Comparison of ENCODE assay signal across 18 cellular contexts in genomic region chr5:91288517-91288916, GRCh38.
DNase-seq lines count a peak whose midpoint lies in the region; ATAC-seq and TF ChIP-seq lines count a peak whose summit lies in the region.
"Had no signal": no experiment of that assay in that cellular context is flagged by ENCODE, and none has a peak within 500 bp of the region (broad histone marks: within the 10 kb centered on the region; RNA-seq: fewer than 3 reads in every experiment).

No MANE protein-coding gene starts in this region.

- no peak overlapping the region for H3K4me2 ChIP-seq in mammary epithelial cell (ENCODE audit: insufficient read depth, low read depth, low read length)
- H3K4me2 ChIP-seq in hepatocyte, result no peak overlapping the region

- no peak overlapping the region for H3K27ac Mint-ChIP-seq in nephron progenitor cell
- H3K27ac Mint-ChIP-seq: activated CD4-positive, alpha-beta T cell treated with anti-CD3 and anti-CD28 coated beads, Interleukin-2, amount 10 ng/mL, durations not matched to agents 24 days and 14 days; activated T-helper 2 cell treated with anti-CD3 and anti-CD28 coated beads, Interferon-gamma antibody, Interleukin-2, Interleukin-4, amounts not matched to agents 10 μg/mL and 5 μg/mL and 100 μg/mL, durations not matched to agents 14 hours and 24 hours and 36 hours had no signal

- 94% methylated on average over 2 of the region's 2 CpGs for WGBS in mammary epithelial cell (ENCODE audit: low coverage, missing lambda C conversion rate)
- 82% methylated on average over 2 of the region's 2 CpGs for WGBS in hepatocyte (ENCODE audit: low lambda C conversion rate, missing lambda C conversion rate)
- 77 to 91% methylated on average over 2 of the region's 2 CpGs for WGBS in sigmoid colon, 2 donors

- no peaks in the 10 kb centered on the region for H3K36me3 ChIP-seq in breast epithelium
- H3K36me3 ChIP-seq in mammary epithelial cell (ENCODE audit: insufficient read depth, low read length), result no peaks in the 10 kb centered on the region
- H3K36me3 ChIP-seq in hepatocyte (replicated peaks; ENCODE audit: insufficient read depth, low read depth), result no peaks in the 10 kb centered on the region
- H3K36me3 ChIP-seq in sigmoid colon, result no peaks in the 10 kb centered on the region

- H3K9me3 ChIP-seq in breast epithelium, result peaks cover 0 to 4% of the 10 kb centered on the region in 2 donors
- no peaks in the 10 kb centered on the region for H3K9me3 ChIP-seq in mammary epithelial cell (replicated peaks; ENCODE audit: insufficient read depth, low read length)
- no peaks in the 10 kb centered on the region for H3K9me3 ChIP-seq in hepatocyte (ENCODE audit: low read depth)
- no peaks in the 10 kb centered on the region for H3K9me3 ChIP-seq in sigmoid colon

- DNase-seq in breast epithelium (ENCODE audit: low spot score in 2 of 2), result no peak
- DNase-seq in mammary epithelial cell, result no peak
- no peak for DNase-seq in hepatocyte (ENCODE audit: low spot score)
- peak; percentile 80 for DNase-seq in sigmoid colon
- no peak for DNase-seq in nephron progenitor cell
- DNase-seq in SKM-1 (lab: John Stamatoyannopoulos, UW; ENCODE audit: unreplicated experiment), result no peak
- no peak for DNase-seq in OCI-M2 (lab: John Stamatoyannopoulos, UW; ENCODE audit: unreplicated experiment)
- DNase-seq: activated CD4-positive, alpha-beta T cell treated with anti-CD3 and anti-CD28 coated beads, Interleukin-2, amount 10 ng/mL, durations not matched to agents 24 days and 14 days; caudate nucleus; NCI-H1105; NCI-H2081 treated with DMSO at 0.1 percent for 48 hours; NCI-H446 treated with DMSO at 0.1 percent for 48 hours; stimulated activated CD4-positive, alpha-beta T cell treated with anti-CD3 and anti-CD28 coated beads, Interleukin-12 subunit alpha, Interleukin-12 subunit beta, amount 100 ng/mL, for 4 hours; stimulated activated CD8-positive, alpha-beta memory T cell treated with anti-CD3 and anti-CD28 coated beads, Interleukin-4, amount 100 ng/mL, for 48 hours had no signal

- H3K79me2 ChIP-seq in mammary epithelial cell (ENCODE audit: insufficient read depth, low read length) (no peaks in the 10 kb centered on the region), hepatocyte (no peaks in the 10 kb centered on the region)

- H3K27me3 ChIP-seq in breast epithelium, result no peaks in the 10 kb centered on the region
- no peaks in the 10 kb centered on the region for H3K27me3 ChIP-seq in mammary epithelial cell (ENCODE audit: insufficient read depth, low read length)
- H3K27me3 ChIP-seq in hepatocyte, result no peaks in the 10 kb centered on the region
- no peaks in the 10 kb centered on the region for H3K27me3 ChIP-seq in sigmoid colon

- intact Hi-C loops in breast epithelium (cut with DNase I; ENCODE audit: low total_unique reads), result no loop called here
- intact Hi-C loops in mammary epithelial cell (cut with micrococcal nuclease), result no loop called here
- intact Hi-C loops in sigmoid colon (cut with DNase I), result no loop called here

- CTCF ChIA-PET in mammary epithelial cell (lab: Charles Lee; ENCODE audit: low non-redundant PET), result no interaction called here

- no peaks in the 10 kb centered on the region for H3K9me2 ChIP-seq in hepatocyte (replicated peaks; ENCODE audit: insufficient read depth)

- H3K9me3 Mint-ChIP-seq in nephron progenitor cell, result peaks cover 23% of the 10 kb centered on the region

- H3K4me3 Mint-ChIP-seq in nephron progenitor cell, result no peak overlapping the region
- H3K4me3 Mint-ChIP-seq: activated CD4-positive, alpha-beta T cell treated with anti-CD3 and anti-CD28 coated beads, Interleukin-2, amount 10 ng/mL, durations not matched to agents 24 days and 14 days had no signal

- H3K36me3 Mint-ChIP-seq in nephron progenitor cell (ENCODE audit: low read depth), result peaks cover 6% of the 10 kb centered on the region

- peaks cover 18% of the 10 kb centered on the region for H3K4me1 Mint-ChIP-seq in nephron progenitor cell

- peak overlapping the region; percentile 30 to 51 for H3K27ac ChIP-seq in breast epithelium
- no peak overlapping the region for H3K27ac ChIP-seq in mammary epithelial cell (ENCODE audit: insufficient read depth, low read depth, low read length)
- peak overlapping the region; percentile 28 for H3K27ac ChIP-seq in hepatocyte
- H3K27ac ChIP-seq in sigmoid colon, result peak overlapping the region; percentile 42 to 81 (median 70)
- H3K27ac ChIP-seq: 22Rv1 had no signal

- no peak for ATAC-seq in GM21576 (IDR thresholded peaks at IDR 0.05; ENCODE audit: unreplicated experiment)
- ATAC-seq: left lobe of liver had no signal

- TF ChIP-seq POLR2A in breast epithelium (IDR thresholded peaks at IDR 0.05) (no peak), sigmoid colon (IDR thresholded peaks at IDR 0.05) (no peak)

- no peaks in the 10 kb centered on the region for H4K20me1 ChIP-seq in mammary epithelial cell (ENCODE audit: insufficient read depth, low read length)
- H4K20me1 ChIP-seq in hepatocyte (ENCODE audit: insufficient read depth, poor library complexity, severe bottlenecking), result no peaks in the 10 kb centered on the region

- no peak overlapping the region for H3K4me3 ChIP-seq in breast epithelium
- no peak overlapping the region for H3K4me3 ChIP-seq in mammary epithelial cell (replicated peaks in 1 of 3; ENCODE audit: insufficient read depth in 1 of 3, low read depth in 2 of 3, low read length in 3 of 3)
- no peak overlapping the region for H3K4me3 ChIP-seq in hepatocyte
- no peak overlapping the region for H3K4me3 ChIP-seq in sigmoid colon

- peaks cover 10% of the 10 kb centered on the region for H3K27me3 Mint-ChIP-seq in nephron progenitor cell (ENCODE audit: low read depth, poor library complexity)
- H3K27me3 Mint-ChIP-seq: activated CD4-positive, alpha-beta T cell treated with anti-CD3 and anti-CD28 coated beads, Interleukin-2, amount 10 ng/mL, durations not matched to agents 24 days and 14 days had no signal

- TF ChIP-seq CTCF in breast epithelium (IDR thresholded peaks at IDR 0.05) (no peak), mammary epithelial cell (conservative IDR thresholded peaks at IDR 0.05 in 1 of 2, IDR thresholded peaks at IDR 0.05 in 1 of 2; ENCODE audit: extremely low read depth in 1 of 2, insufficient read depth in 1 of 2, low read depth in 1 of 2, low read length in 2 of 2) (no peak), hepatocyte (IDR thresholded peaks at IDR 0.05; ENCODE audit: poor library complexity) (no peak), sigmoid colon (IDR thresholded peaks at IDR 0.05) (no peak), nephron progenitor cell (IDR thresholded peaks at IDR 0.05) (no peak)

- H3K4me1 ChIP-seq in breast epithelium, result no peaks in the 10 kb centered on the region
- H3K4me1 ChIP-seq in mammary epithelial cell (ENCODE audit: insufficient read depth, low read length), result peaks cover 6% of the 10 kb centered on the region
- H3K4me1 ChIP-seq in hepatocyte (ENCODE audit: insufficient read depth), result no peaks in the 10 kb centered on the region
- peaks cover 0 to 37% (median 24%) of the 10 kb centered on the region in 4 donors for H3K4me1 ChIP-seq in sigmoid colon

- H2AFZ ChIP-seq in mammary epithelial cell (ENCODE audit: low read depth, low read length), result no peak overlapping the region
- H2AFZ ChIP-seq in hepatocyte, result no peak overlapping the region

- dilution Hi-C loops in mammary epithelial cell (cut with HindIII; ENCODE audit: low sequenced_read_pairs), result no loop called here

- BruUV-seq in mammary epithelial cell (replicated peaks; lab: Mats Ljungman, UMichigan), result no TSS peak

- TF ChIP-seq EP300 in sigmoid colon (IDR thresholded peaks at IDR 0.05), result no peak

- no peak overlapping the region for H3K9ac ChIP-seq in mammary epithelial cell (ENCODE audit: insufficient read depth, low read length)

- in situ Hi-C loops in mammary epithelial cell (cut with MboI; ENCODE audit: low sequenced_read_pairs in 2 of 2), result loop anchor here in 1 of 2 donors (10.0 kb wide), 1 partner anchor 124 kb away; no protein-coding TSS in a partner anchor
